Comparison of ENCODE assay signal across 8 cellular contexts in the genomic region with DNA sequence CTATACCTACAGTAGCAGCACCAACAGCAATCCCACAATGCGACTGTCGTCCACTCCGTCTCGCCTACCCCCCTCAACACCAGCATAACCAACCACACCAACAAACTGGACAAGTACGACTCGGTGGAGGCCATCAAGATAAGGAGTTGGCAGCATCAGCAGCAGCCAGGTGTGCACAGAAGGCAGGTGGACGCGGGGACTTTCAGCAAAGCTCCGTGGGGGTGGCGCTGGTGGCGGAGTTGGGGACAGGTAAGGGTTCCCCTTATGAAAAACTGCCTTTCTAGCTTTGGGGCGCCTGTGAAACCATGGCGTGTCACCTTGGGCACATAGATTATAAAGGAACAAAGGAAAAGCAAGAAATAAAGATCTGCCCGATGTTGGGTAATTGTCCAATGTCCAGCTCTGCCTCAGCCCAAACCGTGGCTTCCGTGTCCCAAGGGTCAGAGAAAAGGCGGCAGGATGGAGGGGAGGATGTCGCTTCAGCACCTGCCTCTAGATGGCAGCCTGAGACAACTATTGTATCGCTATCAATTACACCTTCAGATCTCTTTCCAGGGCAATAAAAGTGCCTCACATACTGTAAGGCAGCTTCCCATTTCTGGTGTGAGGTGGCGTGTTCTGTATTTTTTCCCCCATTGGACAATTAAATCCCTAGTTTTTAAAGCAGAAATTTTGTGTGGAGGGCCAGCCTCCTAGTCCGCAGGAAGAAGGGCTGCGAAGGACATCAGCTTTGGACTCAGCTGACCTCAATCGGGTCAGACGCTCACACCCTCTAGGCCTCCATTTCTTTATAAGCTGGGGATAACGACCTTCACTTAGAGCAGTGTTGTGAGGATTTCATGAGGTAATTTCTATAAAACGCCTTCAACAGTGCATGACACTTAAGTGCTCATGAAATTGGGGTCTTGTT. TPM values are rescaled to one million over a fixed set of nuclear protein-coding genes. Genes with fewer than 3 reads are reported as not detected.
A peak's percentile ranks its signal among the peaks of the same experiment; 100 is the strongest.
DNase-seq lines count a peak whose midpoint lies in the region; ATAC-seq, FAIRE-seq and TF ChIP-seq lines count a peak whose summit lies in the region.

No MANE protein-coding gene starts in this region.

- H3K4me1 Mint-ChIP-seq in activated T-cell treated with anti-CD3 and anti-CD28 coated beads, Interleukin-2, amount 50 U/mL, for 24 hours (ENCODE audit: low read depth): no peaks in the 10 kb centered on the region

- no peak for FAIRE-seq in pancreas (lab: Jason Lieb, UNC)

- DNase-seq in DMS153 treated with DMSO at 0.1 percent for 48 hours (lab: John Stamatoyannopoulos, UW; ENCODE audit: unreplicated experiment) (peak; percentile 87), GM20000 (ENCODE audit: low spot score) (peak; percentile 71), HL-60 (ENCODE audit: low read depth in 1 of 2, low spot score in 1 of 2) (peak in 1 of 2 experiments; percentile 52), NCI-H526 treated with DMSO at 0.1 percent for 48 hours (lab: John Stamatoyannopoulos, UW) (peak; percentile 57), foreskin melanocyte (peak; percentile 47), pancreas (peak; percentile 24 to 72 (median 48)), omental fat pad (ENCODE audit: low spot score) (no peak)
- peak; percentile 50 for DNase-seq in activated T-cell treated with anti-CD3 and anti-CD28 coated beads, Interleukin-2, amount 50 U/mL, for 24 hours

- no peaks in the 10 kb centered on the region for H3K36me3 ChIP-seq in pancreas

- H3K27me3 ChIP-seq in HL-60 (ENCODE audit: insufficient read depth, poor library complexity, severe bottlenecking) (no peaks in the 10 kb centered on the region), pancreas (no peaks in the 10 kb centered on the region)

- 37 to 38% methylated on average over 26 of the region's 26 CpGs for WGBS in pancreas, 2 donors

- no peak overlapping the region for H3K4me3 Mint-ChIP-seq in activated T-cell treated with anti-CD3 and anti-CD28 coated beads, Interleukin-2, amount 50 U/mL, for 24 hours

- H3K27ac Mint-ChIP-seq in activated T-cell treated with anti-CD3 and anti-CD28 coated beads, Interleukin-2, amount 50 U/mL, for 24 hours: no peak overlapping the region

- intact Hi-C loops in pancreas (cut with DNase I): loop anchor here in 1 of 3 donors (10.0 kb wide), 1 partner anchor 1277 kb away; no protein-coding TSS in a partner anchor

- H3K27ac ChIP-seq in HL-60 (replicated peaks) (no peak overlapping the region), pancreas (no peak overlapping the region)

- ATAC-seq in pancreas (peak; percentile 83 to 99 (median 95)), omental fat pad (ENCODE audit: low FRiP score) (no peak)

- H3K4me1 ChIP-seq in pancreas: no peaks in the 10 kb centered on the region

- H3K36me3 Mint-ChIP-seq in activated T-cell treated with anti-CD3 and anti-CD28 coated beads, Interleukin-2, amount 50 U/mL, for 24 hours (ENCODE audit: low read depth): no peaks in the 10 kb centered on the region

- TF ChIP-seq CTCF in GM20000 (IDR thresholded peaks at IDR 0.05; ENCODE audit: extremely low read depth, missing control alignments) (peak; percentile 90), HL-60 (IDR thresholded peaks at IDR 0.05; ENCODE audit: insufficient read depth, low read length) (peak; percentile 85), pancreas (IDR thresholded peaks at IDR 0.05) (peak; percentile 45 to 75 (median 67)), omental fat pad (IDR thresholded peaks at IDR 0.05) (no peak)

- H3K4me3 ChIP-seq in HL-60 (replicated peaks; ENCODE audit: insufficient read depth, low read length) (no peak overlapping the region), pancreas (no peak overlapping the region)

- no peaks in the 10 kb centered on the region for H3K9me3 Mint-ChIP-seq in activated T-cell treated with anti-CD3 and anti-CD28 coated beads, Interleukin-2, amount 50 U/mL, for 24 hours

- H3K9me3 ChIP-seq in pancreas: no peaks in the 10 kb centered on the region

- H3K27me3 Mint-ChIP-seq in activated T-cell treated with anti-CD3 and anti-CD28 coated beads, Interleukin-2, amount 50 U/mL, for 24 hours: peaks cover 28% of the 10 kb centered on the region

RNA-seq across cellular contexts. Expression of a gene that starts 58.8 kb away (rescaled TPM):
- total RNA-seq in pancreas: 10 to 100 TPM; 18.4 to 27.8 (median 20.2) TPM
- polyA plus RNA-seq in pancreas: 10 to 100 TPM in 1 of 2 donors, 1 to 10 TPM in 1; 6.8 to 15.1 TPM
- total RNA-seq in omental fat pad: 10 to 100 TPM; 35.6 to 83.3 (median 43.0) TPM

RNA-seq across cellular contexts. Expression of a gene that starts 58.9 kb away (rescaled TPM):
- total RNA-seq in pancreas (1 to 10 TPM; 1.8 to 6.6 (median 2.6) TPM), omental fat pad (10 to 100 TPM in 2 of 4 donors, 1 to 10 TPM in 2; 4.5 to 17.8 (median 10.3) TPM)
- polyA plus RNA-seq in pancreas: 10 to 100 TPM in 1 of 2 donors, 1 to 10 TPM in 1; 8.4 to 10.3 TPM

Comparison
In these comparisons a context has a peak if more than half of its experiments do, and no peak if none do; other contexts are left out.
1. CTCF ChIP-seq: peak in GM20000 (single experiment), HL-60 (single experiment) and pancreas (4 of 4); none in omental fat pad (0 of 3).